In genomic region chr14:23034498-23035302, GRCh38 we compare ENCODE assay signal across 8 cellular contexts. TPM values are rescaled to one million over a fixed set of nuclear protein-coding genes. Genes with fewer than 3 reads are reported as not detected.
DNase-seq lines count a peak whose midpoint lies in the region; ATAC-seq, FAIRE-seq and TF ChIP-seq lines count a peak whose summit lies in the region.

Gene PSMB5 (minus strand): TSS chr14:23034900. CDS start chr14:23034881, 19 bp downstream.

- peaks cover 7% of the 10 kb centered on the region for H3K4me1 ChIP-seq in mammary epithelial cell (ENCODE audit: insufficient read depth, low read length)

- 0% methylated on average over 31 of the region's 36 CpGs for WGBS in mammary epithelial cell (ENCODE audit: low coverage, missing lambda C conversion rate)

- H3K79me2 ChIP-seq in mammary epithelial cell (ENCODE audit: insufficient read depth, low read length): peaks cover 40% of the 10 kb centered on the region

- H3K4me1 Mint-ChIP-seq in T-helper 1 cell treated with Interleukin-12 subunit alpha and Interleukin-12 subunit beta and Interleukin-4 antibody, amounts not matched to agents 30 μg/mL and 1 μg/mL, for 36 hours (ENCODE audit: low read depth): peaks cover 21% of the 10 kb centered on the region

- H3K9me3 Mint-ChIP-seq in T-helper 1 cell treated with Interleukin-12 subunit alpha and Interleukin-12 subunit beta and Interleukin-4 antibody, amounts not matched to agents 30 μg/mL and 1 μg/mL, for 36 hours: no peaks in the 10 kb centered on the region

- peak; percentile 78 for FAIRE-seq in islet of Langerhans (lab: Jason Lieb, UNC)

- TF ChIP-seq CTCF in mammary epithelial cell (conservative IDR thresholded peaks at IDR 0.05 in 1 of 2, IDR thresholded peaks at IDR 0.05 in 1 of 2; ENCODE audit: extremely low read depth in 1 of 2, insufficient read depth in 1 of 2, low read depth in 1 of 2, low read length in 2 of 2): no peak

- H3K36me3 Mint-ChIP-seq in T-helper 1 cell treated with Interleukin-12 subunit alpha and Interleukin-12 subunit beta and Interleukin-4 antibody, amounts not matched to agents 30 μg/mL and 1 μg/mL, for 36 hours (ENCODE audit: low read depth): peaks cover 18% of the 10 kb centered on the region

- H3K27me3 Mint-ChIP-seq in T-helper 1 cell treated with Interleukin-12 subunit alpha and Interleukin-12 subunit beta and Interleukin-4 antibody, amounts not matched to agents 30 μg/mL and 1 μg/mL, for 36 hours (ENCODE audit: low read depth): no peaks in the 10 kb centered on the region

- H3K4me3 ChIP-seq in mammary epithelial cell (replicated peaks in 1 of 3; ENCODE audit: insufficient read depth in 1 of 3, low read depth in 2 of 3, low read length in 3 of 3): peak within 1 kb of the TSS; percentile 82 to 95 (median 88)

- in situ Hi-C loops in mammary epithelial cell (cut with MboI; ENCODE audit: low sequenced_read_pairs in 2 of 2): no loop called here

- ATAC-seq in GM18867 (IDR thresholded peaks at IDR 0.05; ENCODE audit: unreplicated experiment): peak; percentile 91
- ATAC-seq in HG03095 (IDR thresholded peaks at IDR 0.05; ENCODE audit: unreplicated experiment): peak; percentile 87

- H2AFZ ChIP-seq in mammary epithelial cell (ENCODE audit: low read depth, low read length): peak within 1 kb of the TSS; percentile 88

- peak within 1 kb of the TSS; percentile 98 for H3K27ac Mint-ChIP-seq in T-helper 1 cell treated with Interleukin-12 subunit alpha and Interleukin-12 subunit beta and Interleukin-4 antibody, amounts not matched to agents 30 μg/mL and 1 μg/mL, for 36 hours

- peak within 1 kb of the TSS; percentile 92 for H3K4me3 Mint-ChIP-seq in T-helper 1 cell treated with Interleukin-12 subunit alpha and Interleukin-12 subunit beta and Interleukin-4 antibody, amounts not matched to agents 30 μg/mL and 1 μg/mL, for 36 hours

- H3K4me2 ChIP-seq in mammary epithelial cell (ENCODE audit: insufficient read depth, low read depth, low read length): peak within 1 kb of the TSS; percentile 65

- BruUV-seq in mammary epithelial cell (replicated peaks; lab: Mats Ljungman, UMichigan): TSS peak; percentile 44

- H3K36me3 ChIP-seq in mammary epithelial cell (ENCODE audit: insufficient read depth, low read length): peaks cover 10% of the 10 kb centered on the region

- peak within 1 kb of the TSS; percentile 83 for H3K27ac ChIP-seq in mammary epithelial cell (ENCODE audit: insufficient read depth, low read depth, low read length)

- CTCF ChIA-PET in mammary epithelial cell (lab: Charles Lee; ENCODE audit: low non-redundant PET): interaction anchor here (0.6 kb wide), 1 partner anchor 48 kb away, joined by 12 read pairs; no protein-coding TSS in a partner anchor

- DNase-seq in mammary epithelial cell (peak; percentile 93), GOT3 (lab: John Stamatoyannopoulos, UW) (no peak), NCI-H2171 (lab: John Stamatoyannopoulos, UW) (no peak)
- peak; percentile 91 for DNase-seq in stimulated activated CD4-positive, alpha-beta T cell treated with anti-CD3 and anti-CD28 coated beads, Interleukin-15, amount 100 ng/mL, for 24 hours

- peak within 1 kb of the TSS; percentile 94 for H3K9ac ChIP-seq in mammary epithelial cell (ENCODE audit: insufficient read depth, low read length)

- H3K9me3 ChIP-seq in mammary epithelial cell (replicated peaks; ENCODE audit: insufficient read depth, low read length): no peaks in the 10 kb centered on the region

- intact Hi-C loops in mammary epithelial cell (cut with micrococcal nuclease): loop anchor here (2.0 kb wide), 2 partner anchors 22 to 28 kb away; partner anchors contain the start of gene CDH24

- no peaks in the 10 kb centered on the region for H4K20me1 ChIP-seq in mammary epithelial cell (ENCODE audit: insufficient read depth, low read length)

- dilution Hi-C loops in mammary epithelial cell (cut with HindIII; ENCODE audit: low sequenced_read_pairs): no loop called here

- H3K27me3 ChIP-seq in mammary epithelial cell (ENCODE audit: insufficient read depth, low read length): no peaks in the 10 kb centered on the region

RNA-seq across cellular contexts. Expression of gene PSMB5, which starts in this region (rescaled TPM):
- total RNA-seq in mammary epithelial cell: 100 to 1,000 TPM; 145 to 152 TPM
- polyA plus RNA-seq in mammary epithelial cell: 332 TPM
- polyA minus RNA-seq in mammary epithelial cell: 194 TPM

Comparison
In these comparisons a context has a peak if more than half of its experiments do, and no peak if none do; other contexts are left out.
1. DNase-seq: peak in mammary epithelial cell (single experiment) and stimulated activated CD4-positive, alpha-beta T cell treated with anti-CD3 and anti-CD28 coated beads, Interleukin-15, amount 100 ng/mL, for 24 hours (single experiment); none in GOT3 (single experiment) and NCI-H2171 (single experiment).